9 cellular contexts compared by ENCODE assay signal in genomic region chr10:35340975-35341374, GRCh38. TPM values are rescaled to one million over a fixed set of nuclear protein-coding genes. Genes with fewer than 3 reads are reported as not detected.
DNase-seq lines count a peak whose midpoint lies in the region; ATAC-seq and TF ChIP-seq lines count a peak whose summit lies in the region.
"Had no signal": no experiment of that assay in that cellular context is flagged by ENCODE, and none has a peak within 500 bp of the region (broad histone marks: within the 10 kb centered on the region; RNA-seq: fewer than 3 reads in every experiment).

No MANE protein-coding gene starts in this region.

- peaks cover 0 to 5% of the 10 kb centered on the region in 2 donors for H3K4me1 ChIP-seq in breast epithelium
- H3K4me1 ChIP-seq in gastroesophageal sphincter: peaks cover 4 to 56% (median 23%) of the 10 kb centered on the region in 3 donors

- WGBS in gastroesophageal sphincter (ENCODE audit: low coverage in 1 of 2), 2 donors: 41 to 43% methylated on average over 5 to 6 of the region's 6 CpGs

- TF ChIP-seq CTCF in MCF 10A (IDR thresholded peaks at IDR 0.05; ENCODE audit: unreplicated experiment) (no peak), breast epithelium (IDR thresholded peaks at IDR 0.05) (no peak), brain microvascular endothelial cell (IDR thresholded peaks at IDR 0.05; ENCODE audit: low read depth, low read length, missing control alignments) (no peak), WTC11 (IDR thresholded peaks at IDR 0.05) (no peak), gastroesophageal sphincter (IDR thresholded peaks at IDR 0.05) (no peak)

- H3K9me3 ChIP-seq in breast epithelium (no peaks in the 10 kb centered on the region), gastroesophageal sphincter (no peaks in the 10 kb centered on the region)

- DNase-seq in MCF 10A (ENCODE audit: unreplicated experiment) (no peak), breast epithelium (ENCODE audit: low spot score in 2 of 2) (no peak), islet precursor cell (peak; percentile 68), brain microvascular endothelial cell (no peak), WTC11 (ENCODE audit: low spot score) (no peak)
- no peak for DNase-seq in activated CD8-positive, alpha-beta T cell treated with anti-CD3 and anti-CD28 coated beads, Interleukin-2, amount 10 ng/mL, durations not matched to agents 7 days and 5 days
- DNase-seq in stimulated activated naive CD8-positive, alpha-beta T cell treated with anti-CD3 and anti-CD28 coated beads, Interleukin-15, amount 100 ng/mL, for 72 hours: no peak
- DNase-seq: stimulated activated naive CD4-positive, alpha-beta T cell treated with Interleukin-2 at 50 U/mL for 16 hours had no signal

- H3K4me1 Mint-ChIP-seq in MCF 10A (ENCODE audit: insufficient read depth, unreplicated experiment): peaks cover 33% of the 10 kb centered on the region
- H3K4me1 Mint-ChIP-seq in activated CD8-positive, alpha-beta T cell treated with anti-CD3 and anti-CD28 coated beads, Interleukin-2, amount 10 ng/mL, durations not matched to agents 7 days and 5 days (ENCODE audit: low read depth): peaks cover 62% of the 10 kb centered on the region
- H3K4me1 Mint-ChIP-seq in stimulated activated naive CD8-positive, alpha-beta T cell treated with anti-CD3 and anti-CD28 coated beads, Interleukin-15, amount 100 ng/mL, for 72 hours: peaks cover 77% of the 10 kb centered on the region
- H3K4me1 Mint-ChIP-seq in WTC11: peaks cover 30% of the 10 kb centered on the region

- CTCF ChIA-PET in MCF 10A (lab: Yijun Ruan, JAX) (interaction anchor here (0.6 kb wide), 1 partner anchor 41 kb away, joined by 5 read pairs; no protein-coding TSS in a partner anchor), WTC11 (lab: Charles Lee) (interaction anchor here (0.7 kb wide), 1 partner anchor 355 kb away, joined by 3 read pairs; no protein-coding TSS in a partner anchor)
- CTCF ChIA-PET in activated CD8-positive, alpha-beta T cell treated with anti-CD3 and anti-CD28 coated beads, Interleukin-2, amount 10 ng/mL, durations not matched to agents 7 days and 5 days (lab: Charles Lee): interaction anchor here (0.9 to 2.3 kb wide), 3 partner anchors 10 to 220 kb away, joined by 3 to 9 read pairs (median 3); no protein-coding TSS in a partner anchor

- H3K27me3 Mint-ChIP-seq in MCF 10A (ENCODE audit: insufficient read depth, unreplicated experiment) (no peaks in the 10 kb centered on the region), WTC11 (ENCODE audit: low read depth) (peaks cover 4% of the 10 kb centered on the region; the same call in 1 of the 2 replicates)
- H3K27me3 Mint-ChIP-seq in activated CD8-positive, alpha-beta T cell treated with anti-CD3 and anti-CD28 coated beads, Interleukin-2, amount 10 ng/mL, durations not matched to agents 7 days and 5 days (ENCODE audit: low read depth): no peaks in the 10 kb centered on the region
- H3K27me3 Mint-ChIP-seq in stimulated activated naive CD8-positive, alpha-beta T cell treated with anti-CD3 and anti-CD28 coated beads, Interleukin-15, amount 100 ng/mL, for 72 hours: no peaks in the 10 kb centered on the region

- no peak for ATAC-seq in activated CD8-positive, alpha-beta T cell treated with anti-CD3 and anti-CD28 coated beads, Interleukin-2, amount 10 ng/mL, durations not matched to agents 7 days and 5 days
- no peak for ATAC-seq in stimulated activated naive CD8-positive, alpha-beta T cell treated with anti-CD3 and anti-CD28 coated beads, Interleukin-15, amount 100 ng/mL, for 72 hours
- ATAC-seq in WTC11 (no peak), gastroesophageal sphincter (no peak)

- TF ChIP-seq POLR2A in breast epithelium (IDR thresholded peaks at IDR 0.05) (no peak), gastroesophageal sphincter (IDR thresholded peaks at IDR 0.05) (no peak)

- BruUV-seq in MCF 10A (replicated peaks; lab: Mats Ljungman, UMichigan): no TSS peak

- POLR2A ChIA-PET in MCF 10A (lab: Yijun Ruan, JAX) (no interaction called here), WTC11 (lab: Charles Lee) (interaction anchor here (0.5 kb wide), 1 partner anchor 13 kb away, joined by 5 read pairs; no protein-coding TSS in a partner anchor)
- POLR2A ChIA-PET in activated CD8-positive, alpha-beta T cell treated with anti-CD3 and anti-CD28 coated beads, Interleukin-2, amount 10 ng/mL, durations not matched to agents 7 days and 5 days (lab: Charles Lee): no interaction called here

- peak overlapping the region in 1 of 2 donors; percentile 27 for H3K27ac ChIP-seq in breast epithelium
- no peak overlapping the region for H3K27ac ChIP-seq in brain microvascular endothelial cell
- H3K27ac ChIP-seq in gastroesophageal sphincter: peak overlapping the region in 1 of 4 donors; percentile 1

- H3K9me3 Mint-ChIP-seq in MCF 10A (ENCODE audit: unreplicated experiment) (no peaks in the 10 kb centered on the region), WTC11 (no peaks in the 10 kb centered on the region)
- H3K9me3 Mint-ChIP-seq in activated CD8-positive, alpha-beta T cell treated with anti-CD3 and anti-CD28 coated beads, Interleukin-2, amount 10 ng/mL, durations not matched to agents 7 days and 5 days (ENCODE audit: insufficient read depth): no peaks in the 10 kb centered on the region
- H3K9me3 Mint-ChIP-seq in stimulated activated naive CD8-positive, alpha-beta T cell treated with anti-CD3 and anti-CD28 coated beads, Interleukin-15, amount 100 ng/mL, for 72 hours: no peaks in the 10 kb centered on the region

- H3K36me3 ChIP-seq in breast epithelium (no peaks in the 10 kb centered on the region), brain microvascular endothelial cell (replicated peaks) (peaks cover 2% of the 10 kb centered on the region), gastroesophageal sphincter (no peaks in the 10 kb centered on the region)

- H3K4me3 Mint-ChIP-seq in MCF 10A (ENCODE audit: unreplicated experiment): no peak overlapping the region
- H3K4me3 Mint-ChIP-seq in activated CD8-positive, alpha-beta T cell treated with anti-CD3 and anti-CD28 coated beads, Interleukin-2, amount 10 ng/mL, durations not matched to agents 7 days and 5 days: no peak overlapping the region
- peak overlapping the region; percentile 40 to 69 for H3K4me3 Mint-ChIP-seq in stimulated activated naive CD8-positive, alpha-beta T cell treated with anti-CD3 and anti-CD28 coated beads, Interleukin-15, amount 100 ng/mL, for 72 hours
- H3K4me3 Mint-ChIP-seq in WTC11: no peak overlapping the region

- in situ Hi-C loops in brain microvascular endothelial cell (cut with HindIII; ENCODE audit: low pct_ligation_motif_present, low sequenced_read_pairs): no loop called here

- TF ChIP-seq EP300 in gastroesophageal sphincter (IDR thresholded peaks at IDR 0.05): no peak

- intact Hi-C loops in MCF 10A (cut with micrococcal nuclease) (no loop called here), breast epithelium (cut with DNase I; ENCODE audit: low total_unique reads) (no loop called here)

- no peak overlapping the region for H3K4me3 ChIP-seq in breast epithelium
- H3K4me3 ChIP-seq in brain microvascular endothelial cell (ENCODE audit: low read depth, low read length): no peak overlapping the region
- H3K4me3 ChIP-seq in gastroesophageal sphincter: no peak overlapping the region

- peaks cover 5% of the 10 kb centered on the region for H3K36me3 Mint-ChIP-seq in MCF 10A (ENCODE audit: insufficient read depth, unreplicated experiment)
- H3K36me3 Mint-ChIP-seq in activated CD8-positive, alpha-beta T cell treated with anti-CD3 and anti-CD28 coated beads, Interleukin-2, amount 10 ng/mL, durations not matched to agents 7 days and 5 days (ENCODE audit: low read depth): peaks cover 12% of the 10 kb centered on the region
- peaks cover 2% of the 10 kb centered on the region for H3K36me3 Mint-ChIP-seq in WTC11

- H3K27ac Mint-ChIP-seq in MCF 10A (ENCODE audit: low read depth, unreplicated experiment): peak overlapping the region; percentile 63
- peak overlapping the region; percentile 73 for H3K27ac Mint-ChIP-seq in activated CD8-positive, alpha-beta T cell treated with anti-CD3 and anti-CD28 coated beads, Interleukin-2, amount 10 ng/mL, durations not matched to agents 7 days and 5 days
- peak overlapping the region; percentile 31 to 95 for H3K27ac Mint-ChIP-seq in stimulated activated naive CD8-positive, alpha-beta T cell treated with anti-CD3 and anti-CD28 coated beads, Interleukin-15, amount 100 ng/mL, for 72 hours
- no peak overlapping the region; the same call in 1 of the 2 replicates for H3K27ac Mint-ChIP-seq in WTC11

- H3K27me3 ChIP-seq in breast epithelium: no peaks in the 10 kb centered on the region
- H3K27me3 ChIP-seq in brain microvascular endothelial cell (replicated peaks): no peaks in the 10 kb centered on the region
- no peaks in the 10 kb centered on the region for H3K27me3 ChIP-seq in gastroesophageal sphincter

TF ChIP-seq in WTC11, 78 proteins besides CTCF, POLR2A, EP300 and RAD21 (continues in another document):
- TF ChIP-seq E2F5 (CRISPR knock-in tag; IDR thresholded peaks at IDR 0.05) (no peak), FOXP1 (CRISPR knock-in tag; IDR thresholded peaks at IDR 0.05; ENCODE audit: borderline replicate concordance) (no peak), NR3C1 (CRISPR knock-in tag; conservative IDR thresholded peaks at IDR 0.05; ENCODE audit: low read depth) (no peak), RELA (CRISPR knock-in tag; IDR thresholded peaks at IDR 0.05; ENCODE audit: borderline replicate concordance) (no peak)

RNA-seq across cellular contexts. Expression of gene CCNY, which starts 4.7 kb away (rescaled TPM):
- total RNA-seq in MCF 10A (2022): 68.9 and 79.7 TPM in 2 replicates
- 10 to 100 TPM; 28.7 to 41.0 (median 36.1) TPM for total RNA-seq in breast epithelium
- 10 to 100 TPM; 55.6 to 64.1 TPM for total RNA-seq in activated CD8-positive, alpha-beta T cell treated with anti-CD3 and anti-CD28 coated beads, Interleukin-2, amount 10 ng/mL, durations not matched to agents 7 days and 5 days
- total RNA-seq in WTC11 (2021): 53.3 to 59.1 TPM (median 53.6 TPM) in 3 replicates
- total RNA-seq in gastroesophageal sphincter: 100 to 1,000 TPM in 1 of 4 donors, 10 to 100 TPM in 3; 35.5 to 106 (median 63.2) TPM

Comparison
In these comparisons a context has a peak if more than half of its experiments do, and no peak if none do; other contexts are left out.
1. H3K4me3 Mint-ChIP-seq: peak in stimulated activated naive CD8-positive, alpha-beta T cell treated with anti-CD3 and anti-CD28 coated beads, Interleukin-15, amount 100 ng/mL, for 72 hours (2 of 2); none in MCF 10A (single experiment), activated CD8-positive, alpha-beta T cell treated with anti-CD3 and anti-CD28 coated beads, Interleukin-2, amount 10 ng/mL, durations not matched to agents 7 days and 5 days (single experiment) and WTC11 (single experiment).